Comparison of ENCODE assay signal across 1 cellular context in the genomic region with DNA sequence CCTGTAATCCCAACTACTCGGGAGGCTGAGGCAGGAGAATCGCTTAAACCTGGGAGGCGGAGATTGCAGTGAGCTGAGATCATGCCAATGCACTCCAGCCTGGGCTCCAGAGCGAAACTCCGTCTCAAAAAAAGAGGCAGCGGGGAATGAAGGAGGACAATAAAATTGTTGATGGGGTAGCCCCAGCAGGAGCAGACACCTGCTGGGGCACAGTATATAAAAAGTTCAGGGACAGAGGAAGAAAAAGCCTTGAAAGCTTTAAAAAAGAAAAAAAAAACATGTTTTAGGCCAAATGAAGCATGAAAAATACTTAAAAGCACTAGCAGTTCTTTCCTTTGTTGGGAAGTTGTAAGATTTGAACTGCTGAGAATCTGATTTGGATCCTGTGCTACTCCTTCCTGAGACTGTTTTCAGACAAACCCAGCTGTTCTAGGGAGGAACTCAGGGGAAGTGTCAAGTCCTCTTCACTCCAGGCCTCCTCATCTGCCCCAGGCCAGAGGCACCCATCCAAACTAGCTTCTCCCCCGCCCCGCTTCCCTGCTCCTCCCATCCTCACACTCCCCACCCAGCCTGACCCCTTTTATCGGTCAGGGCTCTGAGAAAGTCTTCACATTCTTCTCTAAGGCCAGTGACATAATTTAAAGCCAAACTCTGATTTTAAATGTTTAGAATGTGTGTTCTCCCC.
TF ChIP-seq lines count a peak whose summit lies in the region.

No MANE protein-coding gene starts in this region.

TF ChIP-seq in GM23338, 12 proteins besides CTCF, POLR2A, EP300 and RAD21 (continued from another document):
- TF ChIP-seq, protein P1, sequence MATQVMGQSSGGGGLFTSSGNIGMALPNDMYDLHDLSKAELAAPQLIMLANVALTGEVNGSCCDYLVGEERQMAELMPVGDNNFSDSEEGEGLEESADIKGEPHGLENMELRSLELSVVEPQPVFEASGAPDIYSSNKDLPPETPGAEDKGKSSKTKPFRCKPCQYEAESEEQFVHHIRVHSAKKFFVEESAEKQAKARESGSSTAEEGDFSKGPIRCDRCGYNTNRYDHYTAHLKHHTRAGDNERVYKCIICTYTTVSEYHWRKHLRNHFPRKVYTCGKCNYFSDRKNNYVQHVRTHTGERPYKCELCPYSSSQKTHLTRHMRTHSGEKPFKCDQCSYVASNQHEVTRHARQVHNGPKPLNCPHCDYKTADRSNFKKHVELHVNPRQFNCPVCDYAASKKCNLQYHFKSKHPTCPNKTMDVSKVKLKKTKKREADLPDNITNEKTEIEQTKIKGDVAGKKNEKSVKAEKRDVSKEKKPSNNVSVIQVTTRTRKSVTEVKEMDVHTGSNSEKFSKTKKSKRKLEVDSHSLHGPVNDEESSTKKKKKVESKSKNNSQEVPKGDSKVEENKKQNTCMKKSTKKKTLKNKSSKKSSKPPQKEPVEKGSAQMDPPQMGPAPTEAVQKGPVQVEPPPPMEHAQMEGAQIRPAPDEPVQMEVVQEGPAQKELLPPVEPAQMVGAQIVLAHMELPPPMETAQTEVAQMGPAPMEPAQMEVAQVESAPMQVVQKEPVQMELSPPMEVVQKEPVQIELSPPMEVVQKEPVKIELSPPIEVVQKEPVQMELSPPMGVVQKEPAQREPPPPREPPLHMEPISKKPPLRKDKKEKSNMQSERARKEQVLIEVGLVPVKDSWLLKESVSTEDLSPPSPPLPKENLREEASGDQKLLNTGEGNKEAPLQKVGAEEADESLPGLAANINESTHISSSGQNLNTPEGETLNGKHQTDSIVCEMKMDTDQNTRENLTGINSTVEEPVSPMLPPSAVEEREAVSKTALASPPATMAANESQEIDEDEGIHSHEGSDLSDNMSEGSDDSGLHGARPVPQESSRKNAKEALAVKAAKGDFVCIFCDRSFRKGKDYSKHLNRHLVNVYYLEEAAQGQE (IDR thresholded peaks at IDR 0.05; ENCODE audit: unreplicated experiment): no peak
- TF ChIP-seq, protein P2, sequence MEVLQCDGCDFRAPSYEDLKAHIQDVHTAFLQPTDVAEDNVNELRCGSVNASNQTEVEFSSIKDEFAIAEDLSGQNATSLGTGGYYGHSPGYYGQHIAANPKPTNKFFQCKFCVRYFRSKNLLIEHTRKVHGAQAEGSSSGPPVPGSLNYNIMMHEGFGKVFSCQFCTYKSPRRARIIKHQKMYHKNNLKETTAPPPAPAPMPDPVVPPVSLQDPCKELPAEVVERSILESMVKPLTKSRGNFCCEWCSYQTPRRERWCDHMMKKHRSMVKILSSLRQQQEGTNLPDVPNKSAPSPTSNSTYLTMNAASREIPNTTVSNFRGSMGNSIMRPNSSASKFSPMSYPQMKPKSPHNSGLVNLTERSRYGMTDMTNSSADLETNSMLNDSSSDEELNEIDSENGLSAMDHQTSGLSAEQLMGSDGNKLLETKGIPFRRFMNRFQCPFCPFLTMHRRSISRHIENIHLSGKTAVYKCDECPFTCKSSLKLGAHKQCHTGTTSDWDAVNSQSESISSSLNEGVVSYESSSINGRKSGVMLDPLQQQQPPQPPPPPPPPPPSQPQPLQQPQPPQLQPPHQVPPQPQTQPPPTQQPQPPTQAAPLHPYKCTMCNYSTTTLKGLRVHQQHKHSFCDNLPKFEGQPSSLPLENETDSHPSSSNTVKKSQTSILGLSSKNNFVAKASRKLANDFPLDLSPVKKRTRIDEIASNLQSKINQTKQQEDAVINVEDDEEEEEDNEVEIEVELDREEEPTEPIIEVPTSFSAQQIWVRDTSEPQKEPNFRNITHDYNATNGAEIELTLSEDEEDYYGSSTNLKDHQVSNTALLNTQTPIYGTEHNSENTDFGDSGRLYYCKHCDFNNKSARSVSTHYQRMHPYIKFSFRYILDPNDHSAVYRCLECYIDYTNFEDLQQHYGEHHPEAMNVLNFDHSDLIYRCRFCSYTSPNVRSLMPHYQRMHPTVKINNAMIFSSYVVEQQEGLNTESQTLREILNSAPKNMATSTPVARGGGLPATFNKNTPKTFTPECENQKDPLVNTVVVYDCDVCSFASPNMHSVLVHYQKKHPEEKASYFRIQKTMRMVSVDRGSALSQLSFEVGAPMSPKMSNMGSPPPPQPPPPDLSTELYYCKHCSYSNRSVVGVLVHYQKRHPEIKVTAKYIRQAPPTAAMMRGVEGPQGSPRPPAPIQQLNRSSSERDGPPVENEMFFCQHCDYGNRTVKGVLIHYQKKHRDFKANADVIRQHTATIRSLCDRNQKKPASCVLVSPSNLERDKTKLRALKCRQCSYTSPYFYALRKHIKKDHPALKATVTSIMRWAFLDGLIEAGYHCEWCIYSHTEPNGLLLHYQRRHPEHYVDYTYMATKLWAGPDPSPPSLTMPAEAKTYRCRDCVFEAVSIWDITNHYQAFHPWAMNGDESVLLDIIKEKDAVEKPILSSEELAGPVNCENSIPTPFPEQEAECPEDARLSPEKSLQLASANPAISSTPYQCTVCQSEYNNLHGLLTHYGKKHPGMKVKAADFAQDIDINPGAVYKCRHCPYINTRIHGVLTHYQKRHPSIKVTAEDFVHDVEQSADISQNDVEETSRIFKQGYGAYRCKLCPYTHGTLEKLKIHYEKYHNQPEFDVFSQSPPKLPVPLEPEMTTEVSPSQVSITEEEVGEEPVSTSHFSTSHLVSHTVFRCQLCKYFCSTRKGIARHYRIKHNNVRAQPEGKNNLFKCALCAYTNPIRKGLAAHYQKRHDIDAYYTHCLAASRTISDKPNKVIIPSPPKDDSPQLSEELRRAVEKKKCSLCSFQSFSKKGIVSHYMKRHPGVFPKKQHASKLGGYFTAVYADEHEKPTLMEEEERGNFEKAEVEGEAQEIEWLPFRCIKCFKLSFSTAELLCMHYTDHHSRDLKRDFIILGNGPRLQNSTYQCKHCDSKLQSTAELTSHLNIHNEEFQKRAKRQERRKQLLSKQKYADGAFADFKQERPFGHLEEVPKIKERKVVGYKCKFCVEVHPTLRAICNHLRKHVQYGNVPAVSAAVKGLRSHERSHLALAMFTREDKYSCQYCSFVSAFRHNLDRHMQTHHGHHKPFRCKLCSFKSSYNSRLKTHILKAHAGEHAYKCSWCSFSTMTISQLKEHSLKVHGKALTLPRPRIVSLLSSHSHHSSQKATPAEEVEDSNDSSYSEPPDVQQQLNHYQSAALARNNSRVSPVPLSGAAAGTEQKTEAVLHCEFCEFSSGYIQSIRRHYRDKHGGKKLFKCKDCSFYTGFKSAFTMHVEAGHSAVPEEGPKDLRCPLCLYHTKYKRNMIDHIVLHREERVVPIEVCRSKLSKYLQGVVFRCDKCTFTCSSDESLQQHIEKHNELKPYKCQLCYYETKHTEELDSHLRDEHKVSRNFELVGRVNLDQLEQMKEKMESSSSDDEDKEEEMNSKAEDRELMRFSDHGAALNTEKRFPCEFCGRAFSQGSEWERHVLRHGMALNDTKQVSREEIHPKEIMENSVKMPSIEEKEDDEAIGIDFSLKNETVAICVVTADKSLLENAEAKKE (CRISPR knock-in tag; IDR thresholded peaks at IDR 0.05): no peak
- TF ChIP-seq ZNF114 (CRISPR knock-in tag; IDR thresholded peaks at IDR 0.05) (no peak), POLR2AphosphoS5 (IDR thresholded peaks at IDR 0.05; ENCODE audit: low read depth) (no peak), EZH2 (IDR thresholded peaks at IDR 0.05; ENCODE audit: low read depth, unreplicated experiment) (no peak), CREB1 (CRISPR knock-in tag; IDR thresholded peaks at IDR 0.05; ENCODE audit: low read depth) (no peak; the same call in 1 of the 2 replicates)
